In genomic region chr5:14513266-14513665, GRCh38 we compare ENCODE assay signal across 14 cellular contexts.
"Had no signal": no experiment of that assay in that cellular context is flagged by ENCODE, and none has a peak within 500 bp of the region (broad histone marks: within the 10 kb centered on the region; RNA-seq: fewer than 3 reads in every experiment).

No MANE protein-coding gene starts in this region.

- H3K79me2 ChIP-seq: parathyroid adenoma had no signal

- ATAC-seq: gastroesophageal sphincter; heart right ventricle; naive thymus-derived CD4-positive, alpha-beta T cell; stimulated activated memory B cell treated with anti-CD40 and anti-IgM and Interleukin-4, amounts not matched to agents 10 μg/mL and 1 μg/mL and 100 μg/mL, for 72 hours had no signal

- DNase-seq: activated CD4-positive, CD25-positive, alpha-beta regulatory T cell treated with anti-CD3 and anti-CD28 coated beads, Interleukin-2, amount 50 U/mL, for 72 hours; activated naive CD4-positive, alpha-beta T cell treated with Interleukin-2 at 50 U/mL for 16 hours; anterior cingulate cortex; brain microvascular endothelial cell; effector CD8-positive, alpha-beta T cell; heart right ventricle; naive thymus-derived CD4-positive, alpha-beta T cell; retina; stimulated activated CD4-positive, alpha-beta T cell treated with anti-CD3 and anti-CD28 coated beads, Interleukin-2, amount 100 ng/mL, for 48 hours; uterus had no signal

- H3K9me3 ChIP-seq: gastroesophageal sphincter, neutrophil, uterus had no signal

- H2AFZ ChIP-seq: parathyroid adenoma had no signal

- H3K4me1 ChIP-seq: gastroesophageal sphincter, heart right ventricle, parathyroid adenoma, uterus had no signal

- H3K36me3 ChIP-seq: uterus had no signal

- H3K27me3 ChIP-seq: brain microvascular endothelial cell, gastroesophageal sphincter, heart right ventricle, neutrophil, uterus had no signal

- H3K4me3 ChIP-seq: gastroesophageal sphincter, heart right ventricle, uterus had no signal

- H3K9ac ChIP-seq: parathyroid adenoma had no signal

- H3K27ac ChIP-seq: brain microvascular endothelial cell, gastroesophageal sphincter, heart right ventricle, neutrophil, parathyroid adenoma, uterus had no signal
